8 cellular contexts compared by ENCODE assay signal in the genomic region with DNA sequence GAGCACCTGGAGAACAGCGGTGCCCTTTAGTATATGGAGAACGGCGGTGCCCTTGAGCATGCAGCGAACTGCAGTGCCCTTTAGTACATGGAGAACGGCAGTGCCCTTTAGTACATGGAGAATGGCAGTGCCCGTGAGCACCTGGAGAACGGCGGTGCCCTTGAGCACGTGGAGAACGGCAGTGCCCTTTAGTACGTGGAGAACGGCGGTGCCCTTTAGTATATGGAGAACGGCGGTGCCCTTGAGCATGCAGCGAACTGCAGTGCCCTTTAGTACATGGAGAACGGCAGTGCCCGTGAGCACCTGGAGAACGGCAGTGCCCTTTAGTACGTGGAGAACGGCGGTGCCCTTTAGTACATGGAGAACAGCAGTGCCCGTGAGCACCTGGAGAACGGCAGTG.
DNase-seq lines count a peak whose midpoint lies in the region; ATAC-seq and TF ChIP-seq lines count a peak whose summit lies in the region.
"Not testable (repeated sequence)": the region's sequence is repeated elsewhere in the genome, so short reads cannot be mapped to it uniquely, and the experiment has no call there.

No MANE protein-coding gene starts in this region.

- peak overlapping the region; percentile 91 for H2BK15ac ChIP-seq in neuronal stem cell (ENCODE audit: low read length)

- H3K4me1 Mint-ChIP-seq in CD14-positive monocyte, result not testable (repeated sequence)

- not testable (repeated sequence) for H3K4ac ChIP-seq in neuronal stem cell (ENCODE audit: low read length)

- TF ChIP-seq CTCF in CD14-positive monocyte (IDR thresholded peaks at IDR 0.05); lower lobe of right lung (IDR thresholded peaks at IDR 0.05); spleen (IDR thresholded peaks at IDR 0.05 in 8 of 11, conservative IDR thresholded peaks at IDR 0.05 in 3 of 11); upper lobe of right lung (IDR thresholded peaks at IDR 0.05): not testable (repeated sequence)

- H3K4me3 Mint-ChIP-seq in CD14-positive monocyte, result not testable (repeated sequence)

- not testable (repeated sequence) for H3K27ac Mint-ChIP-seq in CD14-positive monocyte

- peaks cover 14 to 15% (median 14%) of the 10 kb centered on the region in 3 donors for H3K27me3 Mint-ChIP-seq in CD14-positive monocyte (ENCODE audit: low read depth in 3 of 3)

- ATAC-seq in lower lobe of right lung, upper lobe of right lung: not testable (repeated sequence)

- H3K4me1 ChIP-seq in lower lobe of right lung (peaks cover 13% of the 10 kb centered on the region), spleen (peaks cover 0 to 14% (median 3%) of the 10 kb centered on the region in 6 donors)
- H3K4me1 ChIP-seq in neuronal stem cell (ENCODE audit: control insufficient read depth in 2 of 2, insufficient read depth in 1 of 2, low read depth in 1 of 2, low read length in 2 of 2); upper lobe of right lung: not testable (repeated sequence)

- intact Hi-C loops in CD14-positive monocyte (cut with micrococcal nuclease); lower lobe of right lung (cut with DNase I); posterior vena cava (cut with DNase I); spleen (cut with DNase I; ENCODE audit: low total_unique reads); upper lobe of right lung (cut with DNase I): not testable (repeated sequence)
- intact Hi-C loops in cardiac septum (cut with DNase I), result loop anchor here (5.0 kb wide), 1 partner anchor 148 kb away; no protein-coding TSS in a partner anchor

- not testable (repeated sequence) for H3K4me2 ChIP-seq in neuronal stem cell (ENCODE audit: insufficient read depth, low read length, poor library complexity, severe bottlenecking)

- not testable (repeated sequence) for H3K27ac ChIP-seq in lower lobe of right lung; neuronal stem cell (replicated peaks; ENCODE audit: low read length); spleen; upper lobe of right lung

- H2BK12ac ChIP-seq in neuronal stem cell (ENCODE audit: low read length), result peak overlapping the region; percentile 1

- not testable (repeated sequence) for H2BK120ac ChIP-seq in neuronal stem cell (ENCODE audit: low read depth, low read length)

- DNase-seq in CD14-positive monocyte (ENCODE audit: low spot score), result peak; percentile 7
- DNase-seq in activated T-cell treated with anti-CD3 and anti-CD28 coated beads, Interleukin-2, amount 50 U/mL, for 1 hour, result peak; percentile 3
- DNase-seq in cardiac septum (ENCODE audit: low spot score), result peak; percentile 44
- peak; percentile 42 for DNase-seq in lower lobe of right lung
- not testable (repeated sequence) for DNase-seq in neuronal stem cell (ENCODE audit: low spot score)
- peak; percentile 42 for DNase-seq in posterior vena cava (ENCODE audit: low spot score)
- DNase-seq in spleen, result peak; percentile 23
- DNase-seq in upper lobe of right lung, result peak; percentile 46

- not testable (repeated sequence) for H3K9ac ChIP-seq in neuronal stem cell (ENCODE audit: low read depth, low read length, poor library complexity)

- not testable (repeated sequence) for H2BK5ac ChIP-seq in neuronal stem cell (ENCODE audit: low read length)

- not testable (repeated sequence) for H3K27me3 ChIP-seq in lower lobe of right lung (ENCODE audit: low read depth); neuronal stem cell (ENCODE audit: control insufficient read depth in 3 of 3, insufficient read depth in 3 of 3, low read depth in 1 of 3, low read length in 3 of 3); upper lobe of right lung
- peaks cover 0 to 33% (median 1%) of the 10 kb centered on the region in 7 donors for H3K27me3 ChIP-seq in spleen (replicated peaks in 1 of 7)

- H3K36me3 Mint-ChIP-seq in CD14-positive monocyte, result not testable (repeated sequence)

- H3K79me1 ChIP-seq in neuronal stem cell (ENCODE audit: low read depth, low read length), result not testable (repeated sequence)

- not testable (repeated sequence) for H3K36me3 ChIP-seq in lower lobe of right lung; neuronal stem cell (replicated peaks in 1 of 2; ENCODE audit: control insufficient read depth in 2 of 2, insufficient read depth in 2 of 2, low read length in 2 of 2); spleen; upper lobe of right lung

- not testable (repeated sequence) for H3K4me3 ChIP-seq in lower lobe of right lung; neuronal stem cell (ENCODE audit: low read length in 2 of 2); spleen; upper lobe of right lung

- peaks cover 22 to 62% (median 39%) of the 10 kb centered on the region in 7 donors for H3K9me3 Mint-ChIP-seq in CD14-positive monocyte

- not testable (repeated sequence) for H3K18ac ChIP-seq in neuronal stem cell (ENCODE audit: low read length)

- H3K14ac ChIP-seq in neuronal stem cell (ENCODE audit: low read length), result not testable (repeated sequence)

- H2AK5ac ChIP-seq in neuronal stem cell (ENCODE audit: low read depth, low read length), result peak overlapping the region; percentile 95

- H2AFZ ChIP-seq in neuronal stem cell (ENCODE audit: low read length), result not testable (repeated sequence)

- TF ChIP-seq POLR2A in spleen (IDR thresholded peaks at IDR 0.05), result not testable (repeated sequence)

- WGBS in neuronal stem cell (ENCODE audit: extremely low coverage in 2 of 2, insufficient read length in 2 of 2, insufficient replicate concordance in 1 of 2), 2 donors, result no CpG with 5 or more reads among the region's 24 CpGs
- 86 to 92% (median 91%) methylated on average over 24 of the region's 24 CpGs for WGBS in spleen, 5 donors

- H3K9me3 ChIP-seq in lower lobe of right lung, upper lobe of right lung: not testable (repeated sequence)
- H3K9me3 ChIP-seq in neuronal stem cell (replicated peaks in 1 of 2; ENCODE audit: control insufficient read depth in 2 of 2, insufficient read depth in 1 of 2, low read depth in 1 of 2, low read length in 2 of 2) (peaks cover 5 to 20% of the 10 kb centered on the region in 2 donors), spleen (peaks cover 0 to 22% (median 7%) of the 10 kb centered on the region in 8 donors)

- H4K91ac ChIP-seq in neuronal stem cell (ENCODE audit: low read depth, low read length, poor library complexity), result not testable (repeated sequence)

- H3K23ac ChIP-seq in neuronal stem cell (ENCODE audit: low read depth, low read length, poor library complexity), result peak overlapping the region; percentile 8

- not testable (repeated sequence) for H4K8ac ChIP-seq in neuronal stem cell (ENCODE audit: low read depth, low read length)
